ENCODE assay signal across 8 cellular contexts in the genomic region with DNA sequence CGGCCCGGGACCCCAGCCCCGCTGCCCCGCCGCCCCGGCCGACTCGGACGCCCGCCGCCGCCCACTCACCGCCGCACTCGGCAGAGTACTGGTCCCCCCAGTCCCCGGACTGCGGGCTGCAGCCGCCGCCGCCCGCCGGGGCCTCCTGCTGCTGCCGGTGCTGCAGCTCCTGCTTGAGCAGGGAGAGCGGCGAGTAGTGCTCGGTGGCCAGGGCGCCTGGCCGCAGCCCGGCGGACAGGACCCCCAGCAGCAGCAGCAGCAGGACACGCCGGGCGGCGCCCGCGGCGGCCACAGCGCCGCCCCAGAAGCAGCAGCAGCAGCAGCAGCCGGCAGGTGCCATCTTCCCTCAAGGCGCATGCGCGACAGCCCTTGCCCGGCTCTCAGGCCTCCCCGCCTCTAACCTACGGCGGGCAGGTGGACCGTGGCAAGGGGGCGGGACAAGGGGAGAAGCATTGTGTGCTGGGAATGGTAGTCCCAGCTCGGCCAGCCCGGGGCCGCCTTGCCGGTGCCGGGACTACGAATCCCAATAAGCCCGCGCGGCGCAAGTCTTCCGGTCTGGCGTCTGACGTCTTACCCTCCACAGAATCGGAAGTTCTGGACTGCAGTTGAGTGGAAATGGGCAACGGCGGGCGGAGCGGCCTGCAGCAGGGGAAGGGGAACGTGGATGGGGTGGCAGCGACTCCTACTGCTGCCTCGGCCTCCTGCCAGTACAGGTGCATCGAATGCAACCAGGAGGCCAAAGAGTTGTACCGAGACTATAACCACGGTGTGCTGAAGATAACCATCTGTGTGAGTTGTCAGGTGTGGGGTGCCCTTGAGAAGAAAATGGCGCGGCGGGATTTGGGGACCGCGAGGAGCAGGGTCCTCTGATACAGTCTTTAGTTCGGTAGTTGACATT. TPM values are rescaled to one million over a fixed set of nuclear protein-coding genes. Genes with fewer than 3 reads are reported as not detected.
DNase-seq lines count a peak whose midpoint lies in the region; ATAC-seq, FAIRE-seq and TF ChIP-seq lines count a peak whose summit lies in the region.

ARV1 (plus strand) TSS at position 604 of the 898 bp plus-strand sequence; CDS start at position 616, 12 bp downstream.
TTC13 (minus strand) TSS at position 371 of the 898 bp plus-strand sequence; CDS start at position 340, 31 bp downstream.

- H3K4me1 ChIP-seq in iPS-20b (ENCODE audit: insufficient read depth, low read length) (no peaks in the 10 kb centered on the region), small intestine (ENCODE audit: control insufficient read depth in 2 of 2, insufficient read depth in 1 of 2, low read depth in 1 of 2, low read length in 1 of 2) (peaks cover 0 to 5% of the 10 kb centered on the region in 2 donors)

- 1% methylated on average over 48 to 79 of the region's 79 CpGs for WGBS in small intestine, 3 donors

- TF ChIP-seq CTCF in AG09309 (IDR thresholded peaks at IDR 0.05; ENCODE audit: control insufficient read depth, insufficient read depth, low read depth, low read length, missing control alignments) (peak; percentile 13), WI38 (IDR thresholded peaks at IDR 0.05; ENCODE audit: low read depth, low read length) (no peak), bronchial epithelial cell (IDR thresholded peaks at IDR 0.05; ENCODE audit: insufficient read depth, low read length, severe bottlenecking) (peak; percentile 38)

- ATAC-seq in GM18909 (IDR thresholded peaks at IDR 0.05; ENCODE audit: poor library complexity, unreplicated experiment) (peak; percentile 92), HG03175 (IDR thresholded peaks at IDR 0.05; ENCODE audit: unreplicated experiment) (peak; percentile 93)

- FAIRE-seq in bronchial epithelial cell (lab: Jason Lieb, UNC) (no peak), small intestine (lab: Jason Lieb, UNC) (no peak)

- H3K27ac ChIP-seq in iPS-20b (ENCODE audit: low read length) (no peak within 1 kb of the TSS), small intestine (ENCODE audit: low read depth in 1 of 2, low read length in 1 of 2) (peak within 1 kb of the TSS; percentile 50 to 89)

- H3K4me3 ChIP-seq in AG09309 (ENCODE audit: control insufficient read depth, low read depth, low read length) = peak within 1 kb of the TSS; percentile 94
- H3K4me3 ChIP-seq in WI38 (ENCODE audit: low read depth, low read length) = peak within 1 kb of the TSS; percentile 92
- H3K4me3 ChIP-seq in bronchial epithelial cell (ENCODE audit: low read depth, low read length) = peak within 1 kb of the TSS; percentile 92
- H3K4me3 ChIP-seq in iPS-20b (ENCODE audit: low read length) = peak within 1 kb of the TSS; percentile 90
- peak within 1 kb of the TSS; percentile 87 to 96 for H3K4me3 ChIP-seq in small intestine (ENCODE audit: low read depth in 1 of 2, low read length in 2 of 2)

- H3K36me3 ChIP-seq in bronchial epithelial cell (ENCODE audit: control insufficient read depth, insufficient read depth, low read length) = no peaks in the 10 kb centered on the region
- H3K36me3 ChIP-seq in iPS-20b (ENCODE audit: insufficient read depth, low read depth, low read length) = peaks cover 6% of the 10 kb centered on the region
- no peaks in the 10 kb centered on the region for H3K36me3 ChIP-seq in small intestine (ENCODE audit: control insufficient read depth in 2 of 2, insufficient read depth in 2 of 2, low read length in 2 of 2)

- DNase-seq in AG09309 (ENCODE audit: low read depth) (peak; percentile 93), NCI-H2227 treated with DMSO at 0.1 percent for 48 hours (lab: John Stamatoyannopoulos, UW) (peak; percentile 98), bronchial epithelial cell (ENCODE audit: low read depth) (peak; percentile 95), small intestine (peak; percentile 99)

- H3K27me3 ChIP-seq in bronchial epithelial cell (ENCODE audit: control insufficient read depth, insufficient read depth, low read length) = no peaks in the 10 kb centered on the region
- H3K27me3 ChIP-seq in iPS-20b (ENCODE audit: insufficient read depth, low read length) = peaks cover 71% of the 10 kb centered on the region
- H3K27me3 ChIP-seq in small intestine (ENCODE audit: control insufficient read depth in 2 of 2, insufficient read depth in 2 of 2, low read length in 2 of 2) = no peaks in the 10 kb centered on the region

- no peaks in the 10 kb centered on the region for H3K9me3 ChIP-seq in iPS-20b (ENCODE audit: insufficient read depth, low read depth, low read length)
- no peaks in the 10 kb centered on the region for H3K9me3 ChIP-seq in small intestine (ENCODE audit: control insufficient read depth, low read depth)

- H3K9ac ChIP-seq in iPS-20b (ENCODE audit: low read depth, low read length) = peak within 1 kb of the TSS; percentile 70; the same call in 1 of the 2 replicates

RNA-seq across cellular contexts. Expression of gene ARV1, which starts in this region (rescaled TPM):
- total RNA-seq in bronchial epithelial cell = 4.7 and 9.0 TPM in 2 replicates
- polyA plus RNA-seq in small intestine = 10 to 100 TPM; 15.7 to 30.5 (median 21.2) TPM

RNA-seq across cellular contexts. Expression of gene TTC13, which starts in this region (rescaled TPM):
- total RNA-seq in bronchial epithelial cell = 8.7 and 8.8 TPM in 2 replicates
- 1 to 10 TPM; 4.6 to 7.8 (median 7.6) TPM for polyA plus RNA-seq in small intestine
